ENCODE assay signal across 21 cellular contexts in genomic region chr16:50428116-50428515, GRCh38. TPM values are rescaled to one million over a fixed set of nuclear protein-coding genes. Genes with fewer than 3 reads are reported as not detected.
A peak's percentile ranks its signal among the peaks of the same experiment; 100 is the strongest.
DNase-seq lines count a peak whose midpoint lies in the region; ATAC-seq and TF ChIP-seq lines count a peak whose summit lies in the region.
"Had no signal": no experiment of that assay in that cellular context is flagged by ENCODE, and none has a peak within 500 bp of the region (broad histone marks: within the 10 kb centered on the region; RNA-seq: fewer than 3 reads in every experiment).

No MANE protein-coding gene starts in this region.

- H2AFZ ChIP-seq in GM23248, result no peak overlapping the region

- H3K27ac ChIP-seq in esophagus muscularis mucosa (replicated peaks in 1 of 4) (no peak overlapping the region), GM23248 (no peak overlapping the region)

- peaks cover 41% of the 10 kb centered on the region for H3K4me1 Mint-ChIP-seq in nephron progenitor cell
- H3K4me1 Mint-ChIP-seq: CD14-positive monocyte had no signal

- H3K79me2 ChIP-seq in GM23248 (ENCODE audit: insufficient read depth), result no peaks in the 10 kb centered on the region

- no peaks in the 10 kb centered on the region for H3K9me2 ChIP-seq in GM23248 (ENCODE audit: insufficient read depth)

- no peaks in the 10 kb centered on the region for H4K20me1 ChIP-seq in GM23248 (ENCODE audit: insufficient read depth)

- H3K27me3 ChIP-seq in esophagus muscularis mucosa (peaks cover 0 to 9% (median 0%) of the 10 kb centered on the region in 4 donors), GM23248 (replicated peaks; ENCODE audit: insufficient read depth) (peaks cover 15% of the 10 kb centered on the region)

- no peak overlapping the region for H3K9ac ChIP-seq in GM23248

- H3K36me3 Mint-ChIP-seq in nephron progenitor cell (ENCODE audit: low read depth), result no peaks in the 10 kb centered on the region
- H3K36me3 Mint-ChIP-seq: CD14-positive monocyte had no signal

- no peak for TF ChIP-seq CTCF in esophagus muscularis mucosa (IDR thresholded peaks at IDR 0.05)
- TF ChIP-seq CTCF in nephron progenitor cell (IDR thresholded peaks at IDR 0.05), result no peak
- TF ChIP-seq CTCF in omental fat pad (IDR thresholded peaks at IDR 0.05), result no peak

- DNase-seq in EL (peak; percentile 32), RKO (ENCODE audit: low spot score) (peak; percentile 20), esophagus muscularis mucosa (ENCODE audit: extremely low spot score) (peak; percentile 26), nephron progenitor cell (no peak), NCI-H748 (lab: John Stamatoyannopoulos, UW; ENCODE audit: unreplicated experiment) (no peak), omental fat pad (ENCODE audit: low spot score) (no peak), GM23248 (no peak)
- DNase-seq: ACHN, AML-193, DMS79, GF-D8, GOT3, NCI-H1417, NCI-H187, NCI-H2107, NCI-H2227 treated with DMSO at 0.1 percent for 48 hours, NCI-H524, PC-3 had no signal

- in situ Hi-C loops in GM23248 (cut with MboI), result no loop called here

- no peak for TF ChIP-seq EP300 in esophagus muscularis mucosa (IDR thresholded peaks at IDR 0.05)

- H3K9me3 ChIP-seq in esophagus muscularis mucosa, result no peaks in the 10 kb centered on the region
- no peaks in the 10 kb centered on the region for H3K9me3 ChIP-seq in GM23248 (ENCODE audit: low read depth)

- H3K4me2 ChIP-seq in GM23248 (ENCODE audit: unreplicated experiment), result no peak overlapping the region

- no peaks in the 10 kb centered on the region for H3K36me3 ChIP-seq in esophagus muscularis mucosa
- no peaks in the 10 kb centered on the region for H3K36me3 ChIP-seq in GM23248 (ENCODE audit: low read depth)

- H3F3A ChIP-seq in GM23248 (ENCODE audit: insufficient read depth), result no peaks in the 10 kb centered on the region

- H3K4me1 ChIP-seq in esophagus muscularis mucosa (no peaks in the 10 kb centered on the region), GM23248 (ENCODE audit: insufficient read depth) (no peaks in the 10 kb centered on the region)

- intact Hi-C loops in esophagus muscularis mucosa (cut with DNase I), result no loop called here

- H3K4me3 ChIP-seq in esophagus muscularis mucosa (no peak overlapping the region), GM23248 (no peak overlapping the region)
- H3K4me3 ChIP-seq: K562 had no signal

- H3K27ac Mint-ChIP-seq in nephron progenitor cell, result peak overlapping the region; percentile 78
- H3K27ac Mint-ChIP-seq: CD14-positive monocyte had no signal

- WGBS in esophagus muscularis mucosa, result 93% methylated on average over 2 of the region's 2 CpGs
- 59 to 63% methylated on average over 2 of the region's 2 CpGs for WGBS in GM23248 (ENCODE audit: low coverage in 1 of 2, low lambda C conversion rate in 2 of 2, missing lambda C conversion rate in 2 of 2), 2 experiments

- no peak overlapping the region for H3K4me3 Mint-ChIP-seq in nephron progenitor cell
- H3K4me3 Mint-ChIP-seq: CD14-positive monocyte had no signal

- peaks cover 6% of the 10 kb centered on the region for H3K9me3 Mint-ChIP-seq in nephron progenitor cell

- no peak for TF ChIP-seq POLR2A in esophagus muscularis mucosa (IDR thresholded peaks at IDR 0.05; ENCODE audit: low read depth)

- peaks cover 3% of the 10 kb centered on the region for H3K27me3 Mint-ChIP-seq in nephron progenitor cell (ENCODE audit: low read depth, poor library complexity)

- ATAC-seq in omental fat pad (ENCODE audit: low FRiP score), result no peak
- ATAC-seq: HCT116, K562, PC-3 had no signal

RNA-seq across cellular contexts. Expression of gene BRD7, which starts 59.3 kb away (rescaled TPM):
- total RNA-seq in esophagus muscularis mucosa, result 10 to 100 TPM; 49.5 to 68.1 (median 56.5) TPM
- total RNA-seq in omental fat pad, result 10 to 100 TPM; 29.9 to 41.2 (median 38.9) TPM
- 34.5 and 35.8 TPM in 2 replicates for total RNA-seq in GM23248 (2014; rRNA removed; shearing (Covaris generic))
- polyA plus RNA-seq in GM23248 (2016; fragmentation: Nextera tagmentation; extraction: Ambion mirVana), result 20.3 and 31.1 TPM in 2 replicates

Comparison
In these comparisons a context has a peak if more than half of its experiments do, and no peak if none do; other contexts are left out.
1. DNase-seq: peak in EL (single experiment), RKO (single experiment) and esophagus muscularis mucosa (single experiment); none in nephron progenitor cell (single experiment), NCI-H748 (single experiment), omental fat pad (single experiment) and GM23248 (single experiment).